ENCODE assay signal across 1 cellular context in the genomic region with DNA sequence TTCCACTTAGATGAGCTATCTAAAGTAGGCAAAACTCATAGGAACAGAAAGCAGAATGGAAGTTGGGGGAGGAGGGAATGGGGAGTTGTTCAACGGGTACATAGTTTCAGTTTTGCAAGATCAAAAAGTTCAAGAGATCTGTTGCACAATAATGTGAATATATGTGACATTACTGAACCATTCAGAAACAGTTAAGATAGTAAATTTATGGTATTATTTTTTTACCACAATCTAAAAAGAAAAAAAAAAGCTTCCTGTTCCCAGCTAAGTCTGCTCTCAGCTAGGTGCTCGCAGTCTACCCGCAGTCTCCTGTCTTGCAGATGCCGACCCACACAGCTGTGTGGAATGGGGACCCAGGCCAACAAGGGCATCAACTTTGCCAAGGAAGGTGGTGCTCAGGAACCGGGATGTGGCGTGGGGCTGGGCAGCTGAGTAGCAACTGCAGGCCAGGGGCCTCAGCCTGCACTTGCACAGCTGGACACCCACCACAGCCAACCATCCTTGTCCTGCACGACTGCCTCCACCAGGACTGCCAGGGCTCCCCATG.
TF ChIP-seq lines count a peak whose summit lies in the region.

No MANE protein-coding gene starts in this region.

TF ChIP-seq in GM23338, 12 proteins besides CTCF, POLR2A, EP300 and RAD21 (continued from another document):
- TF ChIP-seq, protein P1, sequence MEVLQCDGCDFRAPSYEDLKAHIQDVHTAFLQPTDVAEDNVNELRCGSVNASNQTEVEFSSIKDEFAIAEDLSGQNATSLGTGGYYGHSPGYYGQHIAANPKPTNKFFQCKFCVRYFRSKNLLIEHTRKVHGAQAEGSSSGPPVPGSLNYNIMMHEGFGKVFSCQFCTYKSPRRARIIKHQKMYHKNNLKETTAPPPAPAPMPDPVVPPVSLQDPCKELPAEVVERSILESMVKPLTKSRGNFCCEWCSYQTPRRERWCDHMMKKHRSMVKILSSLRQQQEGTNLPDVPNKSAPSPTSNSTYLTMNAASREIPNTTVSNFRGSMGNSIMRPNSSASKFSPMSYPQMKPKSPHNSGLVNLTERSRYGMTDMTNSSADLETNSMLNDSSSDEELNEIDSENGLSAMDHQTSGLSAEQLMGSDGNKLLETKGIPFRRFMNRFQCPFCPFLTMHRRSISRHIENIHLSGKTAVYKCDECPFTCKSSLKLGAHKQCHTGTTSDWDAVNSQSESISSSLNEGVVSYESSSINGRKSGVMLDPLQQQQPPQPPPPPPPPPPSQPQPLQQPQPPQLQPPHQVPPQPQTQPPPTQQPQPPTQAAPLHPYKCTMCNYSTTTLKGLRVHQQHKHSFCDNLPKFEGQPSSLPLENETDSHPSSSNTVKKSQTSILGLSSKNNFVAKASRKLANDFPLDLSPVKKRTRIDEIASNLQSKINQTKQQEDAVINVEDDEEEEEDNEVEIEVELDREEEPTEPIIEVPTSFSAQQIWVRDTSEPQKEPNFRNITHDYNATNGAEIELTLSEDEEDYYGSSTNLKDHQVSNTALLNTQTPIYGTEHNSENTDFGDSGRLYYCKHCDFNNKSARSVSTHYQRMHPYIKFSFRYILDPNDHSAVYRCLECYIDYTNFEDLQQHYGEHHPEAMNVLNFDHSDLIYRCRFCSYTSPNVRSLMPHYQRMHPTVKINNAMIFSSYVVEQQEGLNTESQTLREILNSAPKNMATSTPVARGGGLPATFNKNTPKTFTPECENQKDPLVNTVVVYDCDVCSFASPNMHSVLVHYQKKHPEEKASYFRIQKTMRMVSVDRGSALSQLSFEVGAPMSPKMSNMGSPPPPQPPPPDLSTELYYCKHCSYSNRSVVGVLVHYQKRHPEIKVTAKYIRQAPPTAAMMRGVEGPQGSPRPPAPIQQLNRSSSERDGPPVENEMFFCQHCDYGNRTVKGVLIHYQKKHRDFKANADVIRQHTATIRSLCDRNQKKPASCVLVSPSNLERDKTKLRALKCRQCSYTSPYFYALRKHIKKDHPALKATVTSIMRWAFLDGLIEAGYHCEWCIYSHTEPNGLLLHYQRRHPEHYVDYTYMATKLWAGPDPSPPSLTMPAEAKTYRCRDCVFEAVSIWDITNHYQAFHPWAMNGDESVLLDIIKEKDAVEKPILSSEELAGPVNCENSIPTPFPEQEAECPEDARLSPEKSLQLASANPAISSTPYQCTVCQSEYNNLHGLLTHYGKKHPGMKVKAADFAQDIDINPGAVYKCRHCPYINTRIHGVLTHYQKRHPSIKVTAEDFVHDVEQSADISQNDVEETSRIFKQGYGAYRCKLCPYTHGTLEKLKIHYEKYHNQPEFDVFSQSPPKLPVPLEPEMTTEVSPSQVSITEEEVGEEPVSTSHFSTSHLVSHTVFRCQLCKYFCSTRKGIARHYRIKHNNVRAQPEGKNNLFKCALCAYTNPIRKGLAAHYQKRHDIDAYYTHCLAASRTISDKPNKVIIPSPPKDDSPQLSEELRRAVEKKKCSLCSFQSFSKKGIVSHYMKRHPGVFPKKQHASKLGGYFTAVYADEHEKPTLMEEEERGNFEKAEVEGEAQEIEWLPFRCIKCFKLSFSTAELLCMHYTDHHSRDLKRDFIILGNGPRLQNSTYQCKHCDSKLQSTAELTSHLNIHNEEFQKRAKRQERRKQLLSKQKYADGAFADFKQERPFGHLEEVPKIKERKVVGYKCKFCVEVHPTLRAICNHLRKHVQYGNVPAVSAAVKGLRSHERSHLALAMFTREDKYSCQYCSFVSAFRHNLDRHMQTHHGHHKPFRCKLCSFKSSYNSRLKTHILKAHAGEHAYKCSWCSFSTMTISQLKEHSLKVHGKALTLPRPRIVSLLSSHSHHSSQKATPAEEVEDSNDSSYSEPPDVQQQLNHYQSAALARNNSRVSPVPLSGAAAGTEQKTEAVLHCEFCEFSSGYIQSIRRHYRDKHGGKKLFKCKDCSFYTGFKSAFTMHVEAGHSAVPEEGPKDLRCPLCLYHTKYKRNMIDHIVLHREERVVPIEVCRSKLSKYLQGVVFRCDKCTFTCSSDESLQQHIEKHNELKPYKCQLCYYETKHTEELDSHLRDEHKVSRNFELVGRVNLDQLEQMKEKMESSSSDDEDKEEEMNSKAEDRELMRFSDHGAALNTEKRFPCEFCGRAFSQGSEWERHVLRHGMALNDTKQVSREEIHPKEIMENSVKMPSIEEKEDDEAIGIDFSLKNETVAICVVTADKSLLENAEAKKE (CRISPR knock-in tag; IDR thresholded peaks at IDR 0.05), result no peak
- TF ChIP-seq STAT1 (IDR thresholded peaks at IDR 0.05; ENCODE audit: unreplicated experiment) (no peak), ZNF114 (CRISPR knock-in tag; IDR thresholded peaks at IDR 0.05) (no peak), ETS1 (IDR thresholded peaks at IDR 0.05) (no peak)
- TF ChIP-seq, protein P2, sequence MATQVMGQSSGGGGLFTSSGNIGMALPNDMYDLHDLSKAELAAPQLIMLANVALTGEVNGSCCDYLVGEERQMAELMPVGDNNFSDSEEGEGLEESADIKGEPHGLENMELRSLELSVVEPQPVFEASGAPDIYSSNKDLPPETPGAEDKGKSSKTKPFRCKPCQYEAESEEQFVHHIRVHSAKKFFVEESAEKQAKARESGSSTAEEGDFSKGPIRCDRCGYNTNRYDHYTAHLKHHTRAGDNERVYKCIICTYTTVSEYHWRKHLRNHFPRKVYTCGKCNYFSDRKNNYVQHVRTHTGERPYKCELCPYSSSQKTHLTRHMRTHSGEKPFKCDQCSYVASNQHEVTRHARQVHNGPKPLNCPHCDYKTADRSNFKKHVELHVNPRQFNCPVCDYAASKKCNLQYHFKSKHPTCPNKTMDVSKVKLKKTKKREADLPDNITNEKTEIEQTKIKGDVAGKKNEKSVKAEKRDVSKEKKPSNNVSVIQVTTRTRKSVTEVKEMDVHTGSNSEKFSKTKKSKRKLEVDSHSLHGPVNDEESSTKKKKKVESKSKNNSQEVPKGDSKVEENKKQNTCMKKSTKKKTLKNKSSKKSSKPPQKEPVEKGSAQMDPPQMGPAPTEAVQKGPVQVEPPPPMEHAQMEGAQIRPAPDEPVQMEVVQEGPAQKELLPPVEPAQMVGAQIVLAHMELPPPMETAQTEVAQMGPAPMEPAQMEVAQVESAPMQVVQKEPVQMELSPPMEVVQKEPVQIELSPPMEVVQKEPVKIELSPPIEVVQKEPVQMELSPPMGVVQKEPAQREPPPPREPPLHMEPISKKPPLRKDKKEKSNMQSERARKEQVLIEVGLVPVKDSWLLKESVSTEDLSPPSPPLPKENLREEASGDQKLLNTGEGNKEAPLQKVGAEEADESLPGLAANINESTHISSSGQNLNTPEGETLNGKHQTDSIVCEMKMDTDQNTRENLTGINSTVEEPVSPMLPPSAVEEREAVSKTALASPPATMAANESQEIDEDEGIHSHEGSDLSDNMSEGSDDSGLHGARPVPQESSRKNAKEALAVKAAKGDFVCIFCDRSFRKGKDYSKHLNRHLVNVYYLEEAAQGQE (IDR thresholded peaks at IDR 0.05; ENCODE audit: unreplicated experiment), result no peak
